In genomic region chr22:48197189-48197690, GRCh38 we compare ENCODE assay signal across 1 cellular context.
TF ChIP-seq lines count a peak whose summit lies in the region.

No MANE protein-coding gene starts in this region.

TF ChIP-seq in H1, 55 proteins besides CTCF, POLR2A, EP300 and RAD21 (continued from another document):
- TF ChIP-seq CHD7 (IDR thresholded peaks at IDR 0.05; ENCODE audit: insufficient replicate concordance, low read length) (no peak), KDM5A (IDR thresholded peaks at IDR 0.05; ENCODE audit: low read length) (no peak), RFX5 (IDR thresholded peaks at IDR 0.05; ENCODE audit: borderline replicate concordance, low read depth, low read length) (no peak), TAF7 (optimal IDR thresholded peaks at IDR 0.05; ENCODE audit: borderline replicate concordance, low read depth, low read length) (no peak), TCF12 (IDR thresholded peaks at IDR 0.05; ENCODE audit: low read depth, low read length) (no peak), NRF1 (IDR thresholded peaks at IDR 0.05; ENCODE audit: low read depth, low read length) (no peak), ATF2 (IDR thresholded peaks at IDR 0.05; ENCODE audit: low read length) (no peak), RNF2 (IDR thresholded peaks at IDR 0.05; ENCODE audit: borderline replicate concordance, low read depth, low read length, missing control alignments, poor library complexity, severe bottlenecking) (no peak), SIN3A (conservative IDR thresholded peaks at IDR 0.05 in 1 of 2, IDR thresholded peaks at IDR 0.05 in 1 of 2; ENCODE audit: low read depth in 1 of 2, low read length in 2 of 2) (no peak), CBX5 (IDR thresholded peaks at IDR 0.05; ENCODE audit: low read depth, low read length) (no peak), MAX (IDR thresholded peaks at IDR 0.05) (no peak)
TF ChIP-seq in H1: peak in this region for 0.
